8 cellular contexts compared by ENCODE assay signal in the genomic region with DNA sequence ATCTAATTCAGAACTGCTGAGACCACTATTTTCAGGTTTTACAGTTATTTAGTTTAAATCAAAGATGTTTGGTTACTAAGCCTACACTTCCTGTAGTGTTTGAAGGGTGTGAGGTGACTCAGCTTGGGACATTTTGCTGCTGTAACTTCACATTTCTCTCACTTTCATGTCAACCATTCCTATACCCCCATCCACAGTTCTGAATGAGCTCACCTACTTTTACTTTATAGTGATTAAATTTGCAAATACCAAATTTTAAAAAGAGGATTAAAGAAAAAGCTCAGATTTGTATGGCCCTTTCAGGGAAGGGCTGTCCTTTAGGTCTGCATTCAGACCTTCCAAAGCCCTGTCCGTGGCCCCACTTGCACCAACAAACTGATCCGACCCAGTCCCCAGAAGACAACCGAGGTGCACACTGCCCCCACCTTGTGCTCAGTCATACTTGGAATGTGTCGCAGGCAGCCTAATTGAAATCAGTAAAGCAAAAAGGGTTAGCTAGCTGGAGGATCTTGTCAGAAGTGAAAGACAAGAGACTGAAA.
A peak's percentile ranks its signal among the peaks of the same experiment; 100 is the strongest.
DNase-seq lines count a peak whose midpoint lies in the region; ATAC-seq and TF ChIP-seq lines count a peak whose summit lies in the region.

No MANE protein-coding gene starts in this region.

- H3K4me2 ChIP-seq in Loucy (ENCODE audit: low read depth, low read length, poor library complexity, severe bottlenecking) = peak overlapping the region; percentile 48

- ATAC-seq in GM21786 (IDR thresholded peaks at IDR 0.05; ENCODE audit: unreplicated experiment) = peak; percentile 94

- no peaks in the 10 kb centered on the region for H3K9me2 ChIP-seq in Loucy (replicated peaks; ENCODE audit: low read depth, low read length)

- H3K9me3 ChIP-seq in Loucy (ENCODE audit: insufficient read depth, low read depth, low read length) (no peaks in the 10 kb centered on the region), thyroid gland (no peaks in the 10 kb centered on the region)

- intact Hi-C loops in thyroid gland (cut with DNase I) = no loop called here

- DNase-seq in GM13977 (ENCODE audit: low spot score) (peak; percentile 76), choroid plexus epithelial cell (ENCODE audit: low read depth) (peak; percentile 59), thyroid gland (peak; percentile 35 to 46), H7 (no peak), substantia nigra (lab: John Stamatoyannopoulos, UW) (no peak), erythroblast (lab: John Stamatoyannopoulos, UW) (no peak)

- H3K4me1 ChIP-seq in Loucy (ENCODE audit: insufficient read depth, low read length, poor library complexity, severe bottlenecking) (peaks cover 27% of the 10 kb centered on the region), thyroid gland (peaks cover 31 to 35% of the 10 kb centered on the region in 2 donors)

- H3F3A ChIP-seq in Loucy (ENCODE audit: low read depth) = no peaks in the 10 kb centered on the region

- H3K4me3 ChIP-seq in Loucy (ENCODE audit: low read length, poor library complexity, severe bottlenecking) = no peak overlapping the region
- H3K4me3 ChIP-seq in choroid plexus epithelial cell (ENCODE audit: low read depth, low read length) = no peak overlapping the region
- H3K4me3 ChIP-seq in thyroid gland (replicated peaks in 1 of 3) = no peak overlapping the region
- no peak overlapping the region for H3K4me3 ChIP-seq in H7 (ENCODE audit: insufficient read depth, low read depth, low read length)

- no peaks in the 10 kb centered on the region for H3K79me2 ChIP-seq in Loucy (ENCODE audit: insufficient read depth, low read length)

- peak in 1 of 2 donors; percentile 22 for TF ChIP-seq POLR2A in thyroid gland (IDR thresholded peaks at IDR 0.05)
- no peak for TF ChIP-seq POLR2A in erythroblast (IDR thresholded peaks at IDR 0.05; ENCODE audit: low read length)

- in situ Hi-C loops in GM13977 (cut with MboI; ENCODE audit: low pct_unique_long_range_greater_than_20kb, low sequenced_read_pairs, unreplicated experiment) = no loop called here

- WGBS in thyroid gland, 2 donors = 26 to 37% methylated on average over 4 of the region's 4 CpGs

- peak; percentile 12 for TF ChIP-seq CTCF in GM13977 (IDR thresholded peaks at IDR 0.05; ENCODE audit: extremely low read depth, insufficient read depth, missing control alignments)
- TF ChIP-seq CTCF in Loucy (conservative IDR thresholded peaks at IDR 0.05; ENCODE audit: low read length) = no peak
- no peak for TF ChIP-seq CTCF in choroid plexus epithelial cell (conservative IDR thresholded peaks at IDR 0.05; ENCODE audit: low read depth, low read length)
- no peak for TF ChIP-seq CTCF in thyroid gland (IDR thresholded peaks at IDR 0.05)

- H3K27ac ChIP-seq in thyroid gland = peak overlapping the region; percentile 52 to 71 (median 64)
- H3K27ac ChIP-seq in substantia nigra (ENCODE audit: low read depth, low read length, poor library complexity, severe bottlenecking) = no peak overlapping the region

- H2AFZ ChIP-seq in Loucy (ENCODE audit: low read length) = no peak overlapping the region

- no peak overlapping the region for H3K9ac ChIP-seq in Loucy (ENCODE audit: low read depth, low read length, poor library complexity, severe bottlenecking)

- no peaks in the 10 kb centered on the region for H4K20me1 ChIP-seq in Loucy (ENCODE audit: insufficient read depth, low read length, poor library complexity, severe bottlenecking)

- H3K36me3 ChIP-seq in Loucy (ENCODE audit: insufficient read depth, low read length) = no peaks in the 10 kb centered on the region; the same call in 1 of the 2 replicates
- no peaks in the 10 kb centered on the region for H3K36me3 ChIP-seq in thyroid gland
- H3K36me3 ChIP-seq in H7 (replicated peaks; ENCODE audit: control insufficient read depth, insufficient read depth, low read length) = no peaks in the 10 kb centered on the region

- H3K27me3 ChIP-seq in Loucy (ENCODE audit: insufficient read depth, low read length, poor library complexity, severe bottlenecking) = no peaks in the 10 kb centered on the region
- H3K27me3 ChIP-seq in thyroid gland = no peaks in the 10 kb centered on the region
- H3K27me3 ChIP-seq in H7 (ENCODE audit: control insufficient read depth, insufficient read depth, low read length) = no peaks in the 10 kb centered on the region

Comparison
In these comparisons a context has a peak if more than half of its experiments do, and no peak if none do; other contexts are left out.
1. DNase-seq: peak in GM13977 (single experiment), choroid plexus epithelial cell (single experiment) and thyroid gland (2 of 2); none in H7 (single experiment), substantia nigra (0 of 49) and erythroblast (0 of 2).